8 cellular contexts compared by ENCODE assay signal in genomic region chr19:33063356-33064116, GRCh38. TPM values are rescaled to one million over a fixed set of nuclear protein-coding genes. Genes with fewer than 3 reads are reported as not detected.
A peak's percentile ranks its signal among the peaks of the same experiment; 100 is the strongest.
DNase-seq lines count a peak whose midpoint lies in the region; ATAC-seq and TF ChIP-seq lines count a peak whose summit lies in the region.

No MANE protein-coding gene starts in this region.

- peaks cover 27% of the 10 kb centered on the region for H3K4me1 Mint-ChIP-seq in neural progenitor cell

- in situ Hi-C loops in HAP-1 (cut with MboI; ENCODE audit: low sequenced_read_pairs) = no loop called here

- peak overlapping the region; percentile 99 for H3K4me2 ChIP-seq in neural progenitor cell

- H3F3A ChIP-seq in neural progenitor cell (ENCODE audit: low read depth) = peaks cover 32% of the 10 kb centered on the region

- peaks cover 15% of the 10 kb centered on the region for H3K27me3 Mint-ChIP-seq in neural progenitor cell (ENCODE audit: insufficient read depth, low read depth)

- ATAC-seq in SK-N-SH treated with all-trans-retinoic acid at 6 μM for 48 hours = peak; percentile 3; the same call in 2 of the 3 replicates
- no peak for ATAC-seq in HG03571 (IDR thresholded peaks at IDR 0.05; ENCODE audit: unreplicated experiment)

- peak; percentile 41 for DNase-seq in AG08396 (ENCODE audit: low spot score)
- DNase-seq in HAP-1 (ENCODE audit: low spot score in 2 of 2) = peak in 1 of 2 experiments; percentile 63
- peak; percentile 43 for DNase-seq in fibroblast of peridontal ligament (ENCODE audit: extremely low read depth)
- peak; percentile 52 for DNase-seq in neural progenitor cell (ENCODE audit: low spot score)
- DNase-seq in UCSD-AML1 (lab: John Stamatoyannopoulos, UW; ENCODE audit: unreplicated experiment) = no peak
- no peak for DNase-seq in SKM-1 treated with dmso at 0.1 percent for 144 hours (lab: John Stamatoyannopoulos, UW; ENCODE audit: unreplicated experiment)

- no peak overlapping the region for H3K27ac ChIP-seq in neural progenitor cell

- no peaks in the 10 kb centered on the region for H3K36me3 Mint-ChIP-seq in neural progenitor cell

- peak overlapping the region; percentile 57 for H3K9ac ChIP-seq in neural progenitor cell

- no peak for TF ChIP-seq CTCF in neural progenitor cell (IDR thresholded peaks at IDR 0.05)

- no peaks in the 10 kb centered on the region for H3K9me3 Mint-ChIP-seq in neural progenitor cell

- no peak overlapping the region for H3K27ac Mint-ChIP-seq in neural progenitor cell

- H2AFZ ChIP-seq in neural progenitor cell (replicated peaks) = peak overlapping the region; percentile 88

- H3K9me3 ChIP-seq in HAP-1 (no peaks in the 10 kb centered on the region), neural progenitor cell (ENCODE audit: low read depth) (no peaks in the 10 kb centered on the region)

- peak overlapping the region; percentile 65 for H3K4me3 ChIP-seq in HAP-1
- peak overlapping the region; percentile 95 for H3K4me3 ChIP-seq in neural progenitor cell

- H3K4me3 Mint-ChIP-seq in neural progenitor cell = peak overlapping the region; percentile 88

- H3K36me3 ChIP-seq in HAP-1 (replicated peaks) = no peaks in the 10 kb centered on the region
- no peaks in the 10 kb centered on the region for H3K36me3 ChIP-seq in neural progenitor cell

- H3K4me1 ChIP-seq in HAP-1 = peaks cover 3% of the 10 kb centered on the region; the same call in 1 of the 2 replicates
- H3K4me1 ChIP-seq in neural progenitor cell = peaks cover 8% of the 10 kb centered on the region

- H3K27me3 ChIP-seq in HAP-1 (ENCODE audit: low read depth) (no peaks in the 10 kb centered on the region), neural progenitor cell (peaks cover 13% of the 10 kb centered on the region)

- H4K20me1 ChIP-seq in neural progenitor cell (ENCODE audit: low read depth) = peaks cover 30% of the 10 kb centered on the region

- H3K79me2 ChIP-seq in neural progenitor cell (ENCODE audit: low read depth) = peaks cover 59% of the 10 kb centered on the region

TF ChIP-seq in SK-N-SH treated with all-trans-retinoic acid at 6 μM for 48 hours, 23 proteins besides CTCF, POLR2A, EP300 and RAD21:
- TF ChIP-seq OSR1 (CRISPR knock-in tag; IDR thresholded peaks at IDR 0.05) (no peak), ZNF70 (CRISPR knock-in tag; IDR thresholded peaks at IDR 0.05) (no peak), ZFP30 (CRISPR knock-in tag; IDR thresholded peaks at IDR 0.05) (no peak), TCF4 (CRISPR knock-in tag; IDR thresholded peaks at IDR 0.05; ENCODE audit: borderline replicate concordance) (no peak), GLIS3 (CRISPR knock-in tag; IDR thresholded peaks at IDR 0.05) (no peak), ARNTL (CRISPR knock-in tag; IDR thresholded peaks at IDR 0.05; ENCODE audit: borderline replicate concordance, low read depth) (no peak), ZFP3 (CRISPR knock-in tag; IDR thresholded peaks at IDR 0.05) (no peak), CREB5 (CRISPR knock-in tag; IDR thresholded peaks at IDR 0.05; ENCODE audit: low read depth) (no peak)
TF ChIP-seq in SK-N-SH treated with all-trans-retinoic acid at 6 μM for 48 hours: peak in this region for 0.

RNA-seq across cellular contexts. Expression of gene RHPN2, which starts 1.2 kb away (rescaled TPM):
- 27.0 and 28.0 TPM in 2 replicates for total RNA-seq in neural progenitor cell (ENCODE audit: low replicate concordance)

RNA-seq across cellular contexts. Expression of gene GPATCH1, which starts 17.4 kb away (rescaled TPM):
- 6.4 and 7.0 TPM in 2 replicates for total RNA-seq in neural progenitor cell (ENCODE audit: low replicate concordance)

Comparison
In these comparisons a context has a peak if more than half of its experiments do, and no peak if none do; other contexts are left out.
1. DNase-seq: peak in AG08396 (single experiment), fibroblast of peridontal ligament (single experiment) and neural progenitor cell (single experiment); none in UCSD-AML1 (single experiment) and SKM-1 treated with dmso at 0.1 percent for 144 hours (single experiment).